18 cellular contexts compared by ENCODE assay signal in the genomic region with DNA sequence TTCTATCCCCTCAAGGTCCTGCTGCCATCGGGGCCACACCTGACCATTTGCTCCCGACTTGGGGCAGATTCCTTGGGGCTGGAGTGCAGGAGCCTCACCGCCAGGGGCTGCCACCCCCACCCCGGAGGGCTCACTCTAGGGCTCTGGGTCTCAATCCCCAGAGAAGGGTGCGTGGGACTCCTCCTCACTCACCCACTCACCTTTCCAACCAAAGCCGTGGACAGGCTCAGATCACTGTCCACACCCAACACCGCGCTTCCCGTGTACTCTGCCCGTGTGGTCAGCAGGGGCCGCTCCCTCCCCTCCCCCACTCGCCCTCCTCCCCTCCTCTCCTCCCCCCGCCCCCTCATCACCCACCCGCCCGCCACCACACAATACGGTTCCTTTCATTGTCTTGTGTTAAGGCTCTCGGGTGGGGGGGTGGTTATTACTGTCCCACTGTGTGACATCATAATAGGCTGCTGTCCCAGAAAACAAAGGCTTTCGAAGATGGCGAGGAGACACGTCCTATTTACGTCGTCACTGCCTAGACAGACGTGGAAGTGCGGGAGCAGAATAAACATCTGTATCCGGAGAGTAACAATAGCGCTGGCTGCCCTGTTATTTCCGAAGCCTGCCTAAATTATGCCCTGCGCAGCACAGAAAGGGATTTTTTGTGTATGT.
DNase-seq lines count a peak whose midpoint lies in the region; ATAC-seq and TF ChIP-seq lines count a peak whose summit lies in the region.
"Had no signal": no experiment of that assay in that cellular context is flagged by ENCODE, and none has a peak within 500 bp of the region (broad histone marks: within the 10 kb centered on the region; RNA-seq: fewer than 3 reads in every experiment).

No MANE protein-coding gene starts in this region.

- H3K27me3 Mint-ChIP-seq in endodermal cell (ENCODE audit: insufficient read depth) (no peaks in the 10 kb centered on the region), T-cell (peaks cover 8 to 15% of the 10 kb centered on the region in 2 donors)

- no peak for ATAC-seq in right cardiac atrium
- ATAC-seq in upper lobe of right lung = no peak
- no peak for ATAC-seq in HG02763 (IDR thresholded peaks at IDR 0.05; ENCODE audit: unreplicated experiment)
- ATAC-seq in HG02642 (IDR thresholded peaks at IDR 0.05; ENCODE audit: poor library complexity, unreplicated experiment) = no peak
- ATAC-seq in T-cell (replicated peaks in 1 of 4) = no peak
- ATAC-seq: Panc1 had no signal

- POLR2A ChIA-PET in T-cell (lab: Charles Lee) = no interaction called here

- H3K9me3 ChIP-seq in right cardiac atrium (ENCODE audit: control insufficient read depth, low read length) (no peaks in the 10 kb centered on the region), left ventricle myocardium inferior (replicated peaks) (no peaks in the 10 kb centered on the region), endodermal cell (ENCODE audit: control insufficient read depth, low read length) (no peaks in the 10 kb centered on the region), upper lobe of right lung (no peaks in the 10 kb centered on the region)
- H3K9me3 ChIP-seq: adrenal gland, testis had no signal

- H3K27ac Mint-ChIP-seq in endodermal cell = no peak overlapping the region
- no peak overlapping the region for H3K27ac Mint-ChIP-seq in T-cell
- H3K27ac Mint-ChIP-seq: IgD-negative memory B cell had no signal

- DNase-seq in right cardiac atrium (peak in 2 of 3 donors; percentile 27 to 44), left ventricle myocardium inferior (no peak), endodermal cell (peak; percentile 31), medulla oblongata (ENCODE audit: extremely low spot score) (peak; percentile 50), upper lobe of right lung (peak; percentile 43), T-cell (no peak)
- DNase-seq: activated T-cell treated with anti-CD3 and anti-CD28 coated beads, Interleukin-2, amount 50 U/mL, for 48 hours; AML-193; mesenchymal stem cell; NCI-H2029 treated with DMSO at 0.1 percent for 48 hours; NCI-H524 treated with DMSO at 0.1 percent for 48 hours; stimulated activated CD4-positive, alpha-beta T cell treated with anti-CD3 and anti-CD28 coated beads, Interleukin-4, amount 100 ng/mL, for 4 hours; testis had no signal

- H3K36me3 ChIP-seq in left ventricle myocardium inferior (no peaks in the 10 kb centered on the region), endodermal cell (ENCODE audit: control insufficient read depth, insufficient read depth, low read length) (no peaks in the 10 kb centered on the region), upper lobe of right lung (no peaks in the 10 kb centered on the region)
- H3K36me3 ChIP-seq: adrenal gland had no signal

- H3K36me3 Mint-ChIP-seq in endodermal cell (ENCODE audit: low read depth) = no peaks in the 10 kb centered on the region
- H3K36me3 Mint-ChIP-seq in T-cell = no peaks in the 10 kb centered on the region
- H3K36me3 Mint-ChIP-seq: IgD-negative memory B cell had no signal

- H3K27ac ChIP-seq in right cardiac atrium (ENCODE audit: low read length) (no peak overlapping the region), left ventricle myocardium inferior (replicated peaks) (no peak overlapping the region), endodermal cell (ENCODE audit: low read depth, low read length) (no peak overlapping the region), upper lobe of right lung (no peak overlapping the region)
- H3K27ac ChIP-seq: adrenal gland, testis had no signal

- intact Hi-C loops in right cardiac atrium (cut with DNase I) (no loop called here), left ventricle myocardium inferior (cut with micrococcal nuclease) (no loop called here), upper lobe of right lung (cut with DNase I) (no loop called here)

- H3K27me3 ChIP-seq in right cardiac atrium (ENCODE audit: control insufficient read depth, insufficient read depth) = no peaks in the 10 kb centered on the region
- peaks cover 92% of the 10 kb centered on the region for H3K27me3 ChIP-seq in left ventricle myocardium inferior (ENCODE audit: low read depth)
- peaks cover 5% of the 10 kb centered on the region for H3K27me3 ChIP-seq in endodermal cell (ENCODE audit: control insufficient read depth, insufficient read depth, low read length, poor library complexity, severe bottlenecking)
- peaks cover 22% of the 10 kb centered on the region for H3K27me3 ChIP-seq in upper lobe of right lung
- H3K27me3 ChIP-seq: testis had no signal

- H3K4me1 Mint-ChIP-seq in endodermal cell (no peaks in the 10 kb centered on the region), T-cell (no peaks in the 10 kb centered on the region)
- H3K4me1 Mint-ChIP-seq: IgD-negative memory B cell had no signal

- 31% methylated on average over 28 of the region's 28 CpGs for WGBS in right cardiac atrium
- 45 to 66% methylated on average over 10 to 22 of the region's 28 CpGs for WGBS in endodermal cell (ENCODE audit: insufficient coverage in 1 of 2, insufficient read length in 1 of 2), 2 experiments

- CTCF ChIA-PET in T-cell (lab: Charles Lee) = no interaction called here

- H3K4me1 ChIP-seq in right cardiac atrium (ENCODE audit: control insufficient read depth, insufficient read depth, low read length) (no peaks in the 10 kb centered on the region), left ventricle myocardium inferior (no peaks in the 10 kb centered on the region), endodermal cell (ENCODE audit: control insufficient read depth, insufficient read depth, low read length) (no peaks in the 10 kb centered on the region), upper lobe of right lung (no peaks in the 10 kb centered on the region)
- H3K4me1 ChIP-seq: adrenal gland, testis had no signal

- TF ChIP-seq CTCF in left ventricle myocardium inferior (IDR thresholded peaks at IDR 0.05; ENCODE audit: borderline replicate concordance) (no peak), endodermal cell (conservative IDR thresholded peaks at IDR 0.05) (peak; percentile 29), upper lobe of right lung (IDR thresholded peaks at IDR 0.05) (no peak)

- no peaks in the 10 kb centered on the region for H3K9me3 Mint-ChIP-seq in endodermal cell
- no peaks in the 10 kb centered on the region for H3K9me3 Mint-ChIP-seq in T-cell

- H3K4me3 Mint-ChIP-seq in endodermal cell (no peak overlapping the region), T-cell (no peak overlapping the region)

- H3K9ac ChIP-seq in endodermal cell (ENCODE audit: extremely low read depth, low read length, poor library complexity, severe bottlenecking) = no peak overlapping the region

- H3K4me3 ChIP-seq in right cardiac atrium (ENCODE audit: low read length) = no peak overlapping the region
- H3K4me3 ChIP-seq in left ventricle myocardium inferior = no peak overlapping the region
- H3K4me3 ChIP-seq in endodermal cell (ENCODE audit: low read length) = no peak overlapping the region
- no peak overlapping the region for H3K4me3 ChIP-seq in upper lobe of right lung
- H3K4me3 ChIP-seq: adrenal gland, testis had no signal

Comparison
In these comparisons a context has a peak if more than half of its experiments do, and no peak if none do; other contexts are left out.
1. DNase-seq: peak in right cardiac atrium (2 of 3), endodermal cell (single experiment), medulla oblongata (single experiment) and upper lobe of right lung (single experiment); none in left ventricle myocardium inferior (single experiment) and T-cell (0 of 34).